In the genomic region with DNA sequence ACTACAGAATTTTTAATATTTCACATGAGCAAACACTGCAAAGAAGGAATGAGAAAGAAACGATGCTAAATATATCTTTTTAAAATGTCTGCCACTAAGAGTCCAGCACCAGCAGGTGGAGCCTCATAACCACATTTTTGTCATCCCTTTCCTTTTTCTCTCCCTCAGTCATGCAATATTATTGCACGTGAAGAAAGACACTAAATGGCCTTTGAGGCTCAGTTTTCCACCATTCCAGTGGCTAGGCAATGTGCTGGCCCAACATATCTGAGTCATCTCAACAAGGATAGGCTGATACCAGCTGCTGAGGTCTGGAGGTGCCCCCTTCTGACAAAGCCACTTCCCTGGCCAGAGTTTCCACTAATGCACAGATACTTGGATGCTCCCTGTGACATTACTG, we compare ENCODE assay signal across 8 cellular contexts. TPM values are rescaled to one million over a fixed set of nuclear protein-coding genes. Genes with fewer than 3 reads are reported as not detected.
DNase-seq lines count a peak whose midpoint lies in the region; ATAC-seq, FAIRE-seq and TF ChIP-seq lines count a peak whose summit lies in the region.

No MANE protein-coding gene starts in this region.

- peaks cover 8 to 22% (median 15%) of the 10 kb centered on the region in 11 experiments for H3K36me3 ChIP-seq in BLaER1 treated with 17β-estradiol and CSF1 and Interleukin-3, amounts not matched to agents 10 nM and 100 nM
- no peaks in the 10 kb centered on the region for H3K36me3 ChIP-seq in ovary

- peaks cover 4% of the 10 kb centered on the region for H3K36me3 Mint-ChIP-seq in activated CD4-positive, alpha-beta memory T cell treated with anti-CD3 and anti-CD28 coated beads, Interleukin-2, amount 10 ng/mL, durations not matched to agents 7 days and 5 days (ENCODE audit: low read depth)

- intact Hi-C loops in ovary (cut with DNase I): no loop called here

- no peak overlapping the region; a peak in 1 of 20 replicates for H3K4me3 ChIP-seq in BLaER1 treated with 17β-estradiol and CSF1 and Interleukin-3, amounts not matched to agents 10 nM and 100 nM
- H3K4me3 ChIP-seq in ovary: no peak overlapping the region

- no peaks in the 10 kb centered on the region; a peak in 1 of 22 replicates for H4K20me1 ChIP-seq in BLaER1 treated with 17β-estradiol and CSF1 and Interleukin-3, amounts not matched to agents 10 nM and 100 nM

- peak overlapping the region; percentile 25 for H3K4me3 Mint-ChIP-seq in activated CD4-positive, alpha-beta memory T cell treated with anti-CD3 and anti-CD28 coated beads, Interleukin-2, amount 10 ng/mL, durations not matched to agents 7 days and 5 days

- H3K27me3 Mint-ChIP-seq in activated CD4-positive, alpha-beta memory T cell treated with anti-CD3 and anti-CD28 coated beads, Interleukin-2, amount 10 ng/mL, durations not matched to agents 7 days and 5 days: no peaks in the 10 kb centered on the region

- POLR2A ChIA-PET in activated CD4-positive, alpha-beta memory T cell treated with anti-CD3 and anti-CD28 coated beads, Interleukin-2, amount 10 ng/mL, durations not matched to agents 7 days and 5 days (lab: Charles Lee): interaction anchor here (1.2 kb wide), 1 partner anchor 14 kb away, joined by 3 read pairs; no protein-coding TSS in a partner anchor

- CTCF ChIA-PET in activated CD4-positive, alpha-beta memory T cell treated with anti-CD3 and anti-CD28 coated beads, Interleukin-2, amount 10 ng/mL, durations not matched to agents 7 days and 5 days (lab: Charles Lee): interaction anchor here (0.8 to 6.2 kb wide), 10 partner anchors 9 to 277 kb away, joined by 3 to 58 read pairs (median 6); no protein-coding TSS in a partner anchor

- H3K4me1 ChIP-seq in BLaER1 treated with 17β-estradiol and CSF1 and Interleukin-3, amounts not matched to agents 10 nM and 100 nM: peaks cover 49 to 63% (median 54%) of the 10 kb centered on the region in 10 experiments
- H3K4me1 ChIP-seq in ovary (ENCODE audit: insufficient read depth): peaks cover 4% of the 10 kb centered on the region

- FAIRE-seq in GM18507 (lab: Jason Lieb, UNC): peak; percentile 88

- peak overlapping the region in 5 of 11 experiments; percentile 4 to 85 (median 36); a peak in 3 of 22 replicates for H3K9ac ChIP-seq in BLaER1 treated with 17β-estradiol and CSF1 and Interleukin-3, amounts not matched to agents 10 nM and 100 nM

- no peaks in the 10 kb centered on the region for H3K27me3 ChIP-seq in BLaER1 treated with 17β-estradiol and CSF1 and Interleukin-3, amounts not matched to agents 10 nM and 100 nM
- no peaks in the 10 kb centered on the region for H3K27me3 ChIP-seq in ovary

- ATAC-seq in HG03108 (IDR thresholded peaks at IDR 0.05; ENCODE audit: unreplicated experiment) (peak; percentile 29), GM21717 (IDR thresholded peaks at IDR 0.05; ENCODE audit: unreplicated experiment) (no peak)

- TF ChIP-seq EP300 in ovary (IDR thresholded peaks at IDR 0.05): no peak

- no peak for TF ChIP-seq POLR2A in ovary (IDR thresholded peaks at IDR 0.05)

- peak in 2 of 3 donors; percentile 37 to 51 for TF ChIP-seq CTCF in ovary (IDR thresholded peaks at IDR 0.05)

- peak overlapping the region; percentile 7 for H3K27ac Mint-ChIP-seq in activated CD4-positive, alpha-beta memory T cell treated with anti-CD3 and anti-CD28 coated beads, Interleukin-2, amount 10 ng/mL, durations not matched to agents 7 days and 5 days

- WGBS in ovary, 3 donors: 0 to 1% (median 0%) methylated on average over 2 of the region's 2 CpGs

- DNase-seq in GM18507 (ENCODE audit: extremely low spot score, insufficient read length, low read depth): no peak
- DNase-seq in NCI-H526 treated with DMSO at 0.1 percent for 48 hours (lab: John Stamatoyannopoulos, UW): peak; percentile 76
- peak; percentile 49 for DNase-seq in activated CD4-positive, alpha-beta memory T cell treated with anti-CD3 and anti-CD28 coated beads, Interleukin-2, amount 10 ng/mL, durations not matched to agents 7 days and 5 days
- DNase-seq in fibroblast of peridontal ligament (ENCODE audit: extremely low read depth): peak; percentile 75
- DNase-seq in ovary: peak in 3 of 5 donors; percentile 21 to 35 (median 25)

- peaks cover 53% of the 10 kb centered on the region for H3K4me1 Mint-ChIP-seq in activated CD4-positive, alpha-beta memory T cell treated with anti-CD3 and anti-CD28 coated beads, Interleukin-2, amount 10 ng/mL, durations not matched to agents 7 days and 5 days

- H3K9me3 ChIP-seq in BLaER1 treated with 17β-estradiol and CSF1 and Interleukin-3, amounts not matched to agents 10 nM and 100 nM (replicated peaks in 1 of 11): no peaks in the 10 kb centered on the region
- no peaks in the 10 kb centered on the region for H3K9me3 ChIP-seq in ovary

- H3K9me3 Mint-ChIP-seq in activated CD4-positive, alpha-beta memory T cell treated with anti-CD3 and anti-CD28 coated beads, Interleukin-2, amount 10 ng/mL, durations not matched to agents 7 days and 5 days: no peaks in the 10 kb centered on the region

- H3K4me2 ChIP-seq in BLaER1 treated with 17β-estradiol and CSF1 and Interleukin-3, amounts not matched to agents 10 nM and 100 nM: peak overlapping the region; percentile 73 to 96 (median 83); a peak in 21 of 22 replicates

- peak overlapping the region in 7 of 11 experiments; percentile 43 to 93 (median 91); a peak in 11 of 22 replicates for H3K27ac ChIP-seq in BLaER1 treated with 17β-estradiol and CSF1 and Interleukin-3, amounts not matched to agents 10 nM and 100 nM
- H3K27ac ChIP-seq in ovary: no peak overlapping the region

RNA-seq across cellular contexts. Expression of gene ALKBH8, which starts 1.8 kb away (rescaled TPM):
- 1 to 10 TPM; 7.7 to 8.4 TPM for total RNA-seq in activated CD4-positive, alpha-beta memory T cell treated with anti-CD3 and anti-CD28 coated beads, Interleukin-2, amount 10 ng/mL, durations not matched to agents 7 days and 5 days
- 10 to 100 TPM in 1 of 7 donors, 1 to 10 TPM in 6; 2.8 to 10.1 (median 6.8) TPM for total RNA-seq in ovary
- 1 to 10 TPM; 4.0 to 6.6 TPM for polyA plus RNA-seq in ovary

RNA-seq across cellular contexts. Expression of gene ELMOD1, which starts 27.2 kb away (rescaled TPM):
- not detected for total RNA-seq in activated CD4-positive, alpha-beta memory T cell treated with anti-CD3 and anti-CD28 coated beads, Interleukin-2, amount 10 ng/mL, durations not matched to agents 7 days and 5 days
- total RNA-seq in ovary: under 1 TPM in 4 of 7 donors, not detected in 3; 0.18 to 0.69 (median 0.24) TPM
- polyA plus RNA-seq in ovary: under 1 TPM; 0.17 to 0.38 TPM

Comparison
In these comparisons a context has a peak if more than half of its experiments do, and no peak if none do; other contexts are left out.
1. H3K27ac ChIP-seq: peak in BLaER1 treated with 17β-estradiol and CSF1 and Interleukin-3, amounts not matched to agents 10 nM and 100 nM (7 of 11); none in ovary (0 of 2).